ENCODE assay signal across 18 cellular contexts in genomic region chr10:109474817-109475216, GRCh38.
"Had no signal": no experiment of that assay in that cellular context is flagged by ENCODE, and none has a peak within 500 bp of the region (broad histone marks: within the 10 kb centered on the region; RNA-seq: fewer than 3 reads in every experiment).

No MANE protein-coding gene starts in this region.

- H3K36me3 ChIP-seq: colonic mucosa, pancreas, WERI-Rb-1 had no signal

- H3K4me3 Mint-ChIP-seq: activated CD8-positive, alpha-beta T cell treated with anti-CD3 and anti-CD28 coated beads for 36 hours; activated naive CD8-positive, alpha-beta T cell; memory B cell; T-helper 17 cell had no signal

- H3K4me1 Mint-ChIP-seq: memory B cell, T-helper 17 cell had no signal

- H3K27ac Mint-ChIP-seq: activated CD8-positive, alpha-beta T cell treated with anti-CD3 and anti-CD28 coated beads for 36 hours; activated naive CD8-positive, alpha-beta T cell; memory B cell; T-helper 17 cell had no signal

- ATAC-seq: activated CD8-positive, alpha-beta T cell treated with anti-CD3 and anti-CD28 coated beads for 36 hours; left ventricle myocardium superior; pancreas; T-helper 17 cell had no signal

- H3K36me3 Mint-ChIP-seq: activated naive CD8-positive, alpha-beta T cell; brain; memory B cell had no signal

- H3K27me3 Mint-ChIP-seq: activated CD8-positive, alpha-beta T cell treated with anti-CD3 and anti-CD28 coated beads for 36 hours; activated naive CD8-positive, alpha-beta T cell had no signal

- H3K4me1 ChIP-seq: colonic mucosa, pancreas had no signal

- DNase-seq: activated CD4-positive, alpha-beta T cell treated with anti-CD3 and anti-CD28 coated beads for 4 hours; activated CD8-positive, alpha-beta memory T cell treated with anti-CD3 and anti-CD28 coated beads, Interleukin-2, amount 50 U/mL, for 4 hours; activated CD8-positive, alpha-beta T cell treated with anti-CD3 and anti-CD28 coated beads for 36 hours; activated gamma-delta T cell treated with Interleukin-2 at 50 U/mL for 16 hours; central memory CD4-positive, alpha-beta T cell; colonic mucosa; foreskin fibroblast; head of caudate nucleus; kidney; left ventricle myocardium superior; pancreas; stimulated activated CD4-positive, alpha-beta T cell treated with anti-CD3 and anti-CD28 coated beads, Interleukin-12 subunit alpha, Interleukin-12 subunit beta, amount 100 ng/mL, for 4 hours; stimulated activated CD4-positive, alpha-beta T cell treated with anti-CD3 and anti-CD28 coated beads, Interleukin-2, amount 100 ng/mL, for 24 hours; T-helper 17 cell; WERI-Rb-1 had no signal

- H3K9me3 Mint-ChIP-seq: activated CD8-positive, alpha-beta T cell treated with anti-CD3 and anti-CD28 coated beads for 36 hours; brain had no signal

- H3K9me3 ChIP-seq: colonic mucosa had no signal

- H3K27me3 ChIP-seq: colonic mucosa, pancreas had no signal

- H3K4me3 ChIP-seq: colonic mucosa, pancreas had no signal

- H3K27ac ChIP-seq: colonic mucosa, pancreas, WERI-Rb-1 had no signal
